ENCODE assay signal across 1 cellular context in the genomic region with DNA sequence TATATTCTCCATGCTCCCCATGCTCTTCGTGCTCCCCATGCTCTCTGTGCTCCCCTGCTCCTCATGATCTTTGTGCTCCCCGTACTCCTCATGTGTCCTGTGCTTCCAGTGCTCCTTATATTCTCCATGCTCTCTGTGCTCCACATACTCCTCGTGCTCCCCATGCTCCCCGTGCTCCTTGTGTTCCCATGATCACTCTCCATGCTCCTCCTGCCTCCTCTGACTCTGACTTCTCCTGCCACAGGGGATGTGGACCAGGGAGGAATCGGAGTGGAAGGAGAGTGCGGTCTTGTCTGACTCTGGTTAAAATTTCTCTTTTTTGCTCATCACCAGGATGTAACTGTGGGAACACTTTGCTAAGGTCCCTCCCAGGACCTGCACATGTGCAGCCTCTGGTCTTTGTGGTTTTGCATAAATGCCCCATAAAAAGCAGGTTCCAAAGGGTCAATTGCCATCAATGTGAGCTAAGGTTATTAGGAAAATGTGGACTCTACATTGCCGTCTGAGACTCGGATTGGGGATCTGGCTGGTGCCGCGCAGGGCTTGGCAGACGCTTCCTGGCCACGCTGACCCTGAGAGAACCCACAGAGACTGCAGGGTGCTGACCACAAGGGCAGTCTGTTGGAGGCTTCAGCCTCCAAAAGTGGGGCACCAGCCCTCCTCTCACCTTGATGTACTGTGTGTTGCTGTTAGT.
A peak's percentile ranks its signal among the peaks of the same experiment; 100 is the strongest.
TF ChIP-seq lines count a peak whose summit lies in the region.

No MANE protein-coding gene starts in this region.

TF ChIP-seq in HepG2, 621 proteins besides CTCF, POLR2A, EP300 and RAD21 (continued from another document):
- TF ChIP-seq, protein P1, sequence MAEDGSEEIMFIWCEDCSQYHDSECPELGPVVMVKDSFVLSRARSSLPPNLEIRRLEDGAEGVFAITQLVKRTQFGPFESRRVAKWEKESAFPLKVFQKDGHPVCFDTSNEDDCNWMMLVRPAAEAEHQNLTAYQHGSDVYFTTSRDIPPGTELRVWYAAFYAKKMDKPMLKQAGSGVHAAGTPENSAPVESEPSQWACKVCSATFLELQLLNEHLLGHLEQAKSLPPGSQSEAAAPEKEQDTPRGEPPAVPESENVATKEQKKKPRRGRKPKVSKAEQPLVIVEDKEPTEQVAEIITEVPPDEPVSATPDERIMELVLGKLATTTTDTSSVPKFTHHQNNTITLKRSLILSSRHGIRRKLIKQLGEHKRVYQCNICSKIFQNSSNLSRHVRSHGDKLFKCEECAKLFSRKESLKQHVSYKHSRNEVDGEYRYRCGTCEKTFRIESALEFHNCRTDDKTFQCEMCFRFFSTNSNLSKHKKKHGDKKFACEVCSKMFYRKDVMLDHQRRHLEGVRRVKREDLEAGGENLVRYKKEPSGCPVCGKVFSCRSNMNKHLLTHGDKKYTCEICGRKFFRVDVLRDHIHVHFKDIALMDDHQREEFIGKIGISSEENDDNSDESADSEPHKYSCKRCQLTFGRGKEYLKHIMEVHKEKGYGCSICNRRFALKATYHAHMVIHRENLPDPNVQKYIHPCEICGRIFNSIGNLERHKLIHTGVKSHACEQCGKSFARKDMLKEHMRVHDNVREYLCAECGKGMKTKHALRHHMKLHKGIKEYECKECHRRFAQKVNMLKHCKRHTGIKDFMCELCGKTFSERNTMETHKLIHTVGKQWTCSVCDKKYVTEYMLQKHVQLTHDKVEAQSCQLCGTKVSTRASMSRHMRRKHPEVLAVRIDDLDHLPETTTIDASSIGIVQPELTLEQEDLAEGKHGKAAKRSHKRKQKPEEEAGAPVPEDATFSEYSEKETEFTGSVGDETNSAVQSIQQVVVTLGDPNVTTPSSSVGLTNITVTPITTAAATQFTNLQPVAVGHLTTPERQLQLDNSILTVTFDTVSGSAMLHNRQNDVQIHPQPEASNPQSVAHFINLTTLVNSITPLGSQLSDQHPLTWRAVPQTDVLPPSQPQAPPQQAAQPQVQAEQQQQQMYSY (CRISPR knock-in tag; IDR thresholded peaks at IDR 0.05): peak; percentile 71; the same call in 1 of the 2 replicates
- no peak for TF ChIP-seq CSRNP1 (CRISPR knock-in tag; IDR thresholded peaks at IDR 0.05)
